ENCODE assay signal across 16 cellular contexts in genomic region chr16:80751167-80751566, GRCh38. TPM values are rescaled to one million over a fixed set of nuclear protein-coding genes. Genes with fewer than 3 reads are reported as not detected.
A peak's percentile ranks its signal among the peaks of the same experiment; 100 is the strongest.
DNase-seq lines count a peak whose midpoint lies in the region; ATAC-seq and TF ChIP-seq lines count a peak whose summit lies in the region.
"Had no signal": no experiment of that assay in that cellular context is flagged by ENCODE, and none has a peak within 500 bp of the region (broad histone marks: within the 10 kb centered on the region; RNA-seq: fewer than 3 reads in every experiment).

No MANE protein-coding gene starts in this region.

- no peak for TF ChIP-seq CTCF in hepatocyte (IDR thresholded peaks at IDR 0.05; ENCODE audit: poor library complexity)
- no peak for TF ChIP-seq CTCF in thyroid gland (IDR thresholded peaks at IDR 0.05)

- 24% methylated on average over 3 of the region's 3 CpGs for WGBS in right cardiac atrium
- 44% methylated on average over 3 of the region's 3 CpGs for WGBS in hepatocyte (ENCODE audit: low lambda C conversion rate, missing lambda C conversion rate)
- 12 to 22% methylated on average over 3 of the region's 3 CpGs for WGBS in thyroid gland, 2 donors

- H3K9me2 ChIP-seq in hepatocyte (replicated peaks; ENCODE audit: insufficient read depth): no peaks in the 10 kb centered on the region

- intact Hi-C loops in right cardiac atrium (cut with DNase I) (no loop called here), cardiac septum (cut with DNase I) (no loop called here), thyroid gland (cut with DNase I) (no loop called here)

- H3K27me3 ChIP-seq in right cardiac atrium (ENCODE audit: control insufficient read depth, insufficient read depth) (no peaks in the 10 kb centered on the region), hepatocyte (no peaks in the 10 kb centered on the region), thyroid gland (no peaks in the 10 kb centered on the region)
- H3K27me3 ChIP-seq: dorsolateral prefrontal cortex, pancreas had no signal

- peak overlapping the region; percentile 31 for H3K4me2 ChIP-seq in hepatocyte

- H3K9me3 ChIP-seq in right cardiac atrium (ENCODE audit: control insufficient read depth, low read length) (no peaks in the 10 kb centered on the region), hepatocyte (ENCODE audit: low read depth) (no peaks in the 10 kb centered on the region), thyroid gland (no peaks in the 10 kb centered on the region)
- H3K9me3 ChIP-seq: left ventricle myocardium inferior, pancreas had no signal

- H3K4me3 ChIP-seq in right cardiac atrium (ENCODE audit: low read length): no peak overlapping the region
- no peak overlapping the region for H3K4me3 ChIP-seq in hepatocyte
- no peak overlapping the region for H3K4me3 ChIP-seq in thyroid gland (replicated peaks in 1 of 3)
- H3K4me3 ChIP-seq: dorsolateral prefrontal cortex, left ventricle myocardium inferior, pancreas had no signal

- no peaks in the 10 kb centered on the region for H3K4me1 ChIP-seq in right cardiac atrium (ENCODE audit: control insufficient read depth, insufficient read depth, low read length)
- H3K4me1 ChIP-seq in hepatocyte (ENCODE audit: insufficient read depth): no peaks in the 10 kb centered on the region
- no peaks in the 10 kb centered on the region for H3K4me1 ChIP-seq in thyroid gland
- H3K4me1 ChIP-seq: left ventricle myocardium inferior, pancreas had no signal

- H3K36me3 ChIP-seq in hepatocyte (replicated peaks; ENCODE audit: insufficient read depth, low read depth) (no peaks in the 10 kb centered on the region), thyroid gland (no peaks in the 10 kb centered on the region)
- H3K36me3 ChIP-seq: left ventricle myocardium inferior, pancreas had no signal

- DNase-seq in right cardiac atrium (no peak), cardiac septum (ENCODE audit: low spot score) (no peak), hepatocyte (ENCODE audit: low spot score) (no peak), thyroid gland (peak; percentile 12), LoVo (ENCODE audit: low spot score) (no peak), NCI-H526 treated with DMSO at 0.1 percent for 48 hours (lab: John Stamatoyannopoulos, UW) (no peak), NCI-H2029 (lab: John Stamatoyannopoulos, UW) (no peak)
- DNase-seq: activated CD8-positive, alpha-beta T cell treated with anti-CD3 and anti-CD28 coated beads, Interleukin-2, amount 10 ng/mL, durations not matched to agents 7 days and 5 days; activated naive CD8-positive, alpha-beta T cell treated with anti-CD3 and anti-CD28 coated beads, Interleukin-2, amount 10 ng/mL, durations not matched to agents 7 days and 5 days; dorsolateral prefrontal cortex; left ventricle myocardium inferior; pancreas; stimulated activated CD4-positive, alpha-beta T cell treated with anti-CD3 and anti-CD28 coated beads, Interleukin-2, amount 100 ng/mL, for 24 hours had no signal

- H3K27ac ChIP-seq in right cardiac atrium (ENCODE audit: low read length) (no peak overlapping the region), hepatocyte (no peak overlapping the region), thyroid gland (no peak overlapping the region)
- H3K27ac ChIP-seq: dorsolateral prefrontal cortex, left ventricle myocardium inferior, pancreas had no signal

- ATAC-seq in right cardiac atrium: peak; percentile 23 to 64
- ATAC-seq: activated CD8-positive, alpha-beta T cell treated with anti-CD3 and anti-CD28 coated beads, Interleukin-2, amount 10 ng/mL, durations not matched to agents 7 days and 5 days; Panc1; pancreas; stimulated activated effector memory CD8-positive, alpha-beta T cell treated with anti-CD3 and anti-CD28 coated beads, Interleukin-12 subunit alpha, Interleukin-12 subunit beta, amount 100 ng/mL, for 72 hours had no signal

- H3K79me2 ChIP-seq in hepatocyte: peaks cover 11% of the 10 kb centered on the region

- TF ChIP-seq POLR2A in thyroid gland (IDR thresholded peaks at IDR 0.05): no peak

- no peaks in the 10 kb centered on the region for H4K20me1 ChIP-seq in hepatocyte (ENCODE audit: insufficient read depth, poor library complexity, severe bottlenecking)

- no peak overlapping the region for H2AFZ ChIP-seq in hepatocyte

TF ChIP-seq in PFSK-1, 5 proteins besides CTCF, POLR2A, EP300 and RAD21:
- TF ChIP-seq TAF1 (IDR thresholded peaks at IDR 0.05; ENCODE audit: borderline replicate concordance, insufficient read depth, low read length) (no peak), REST (IDR thresholded peaks at IDR 0.05; ENCODE audit: insufficient read depth in 1 of 2, low read depth in 2 of 2, low read length in 2 of 2) (no peak), POLR2AphosphoS5 (IDR thresholded peaks at IDR 0.05; ENCODE audit: low read depth, low read length) (no peak), SIN3A (IDR thresholded peaks at IDR 0.05; ENCODE audit: borderline replicate concordance, insufficient read depth, low read length) (0 out of 2 replicates have a peak, but pooled peaks have one; percentile 21), FOXP2 (optimal IDR thresholded peaks at IDR 0.05; ENCODE audit: borderline replicate concordance, extremely low read depth, extremely low read length, insufficient read depth) (no peak)
TF ChIP-seq in PFSK-1: peak in this region for 1.

RNA-seq across cellular contexts. Expression of gene CDYL2, which starts 53.2 kb away (rescaled TPM):
- total RNA-seq in right cardiac atrium (1 to 10 TPM; 3.2 to 5.1 (median 4.2) TPM), cardiac septum (6.0 TPM), hepatocyte (11.6 and 12.2 TPM in 2 replicates), thyroid gland (10 to 100 TPM in 1 of 4 donors, 1 to 10 TPM in 3; 3.6 to 14.2 (median 5.3) TPM)
- polyA plus RNA-seq in right cardiac atrium (0.77 TPM), hepatocyte (7.4 and 9.2 TPM in 2 replicates)
- polyA plus RNA-seq in PFSK-1 (2012; ENCODE audit: insufficient read length, low read depth): 8.0 TPM

Comparison
In these comparisons a context has a peak if more than half of its experiments do, and no peak if none do; other contexts are left out.
1. DNase-seq: peak in thyroid gland (2 of 2); none in right cardiac atrium (0 of 3), cardiac septum (single experiment), hepatocyte (single experiment), LoVo (single experiment), NCI-H526 treated with DMSO at 0.1 percent for 48 hours (single experiment) and NCI-H2029 (single experiment).